ENCODE assay signal across 8 cellular contexts in genomic region chr19:46859637-46860124, GRCh38. TPM values are rescaled to one million over a fixed set of nuclear protein-coding genes. Genes with fewer than 3 reads are reported as not detected.
DNase-seq lines count a peak whose midpoint lies in the region; ATAC-seq, FAIRE-seq and TF ChIP-seq lines count a peak whose summit lies in the region.

No MANE protein-coding gene starts in this region.

- H3K36me3 Mint-ChIP-seq in activated T-helper 2 cell treated with anti-CD3 and anti-CD28 coated beads, Interferon-gamma antibody, Interleukin-2, Interleukin-4, amounts not matched to agents 10 μg/mL and 5 μg/mL and 100 μg/mL, durations not matched to agents 14 hours and 24 hours and 36 hours (ENCODE audit: low read depth), result peaks cover 7% of the 10 kb centered on the region

- H3K4me2 ChIP-seq in hepatocyte, result peak overlapping the region; percentile 88

- TF ChIP-seq POLR2A in spleen (IDR thresholded peaks at IDR 0.05), result no peak

- peaks cover 40% of the 10 kb centered on the region for H3K79me2 ChIP-seq in hepatocyte

- H3K9me3 ChIP-seq in hepatocyte (ENCODE audit: low read depth) (no peaks in the 10 kb centered on the region), spleen (no peaks in the 10 kb centered on the region)

- peaks cover 19% of the 10 kb centered on the region for H3K4me1 Mint-ChIP-seq in activated T-helper 2 cell treated with anti-CD3 and anti-CD28 coated beads, Interferon-gamma antibody, Interleukin-2, Interleukin-4, amounts not matched to agents 10 μg/mL and 5 μg/mL and 100 μg/mL, durations not matched to agents 14 hours and 24 hours and 36 hours (ENCODE audit: low read depth)

- H3K27me3 ChIP-seq in hepatocyte (no peaks in the 10 kb centered on the region), spleen (replicated peaks in 1 of 7) (no peaks in the 10 kb centered on the region)

- H4K20me1 ChIP-seq in hepatocyte (ENCODE audit: insufficient read depth, poor library complexity, severe bottlenecking), result peaks cover 34% of the 10 kb centered on the region

- peak; percentile 85 to 88 for DNase-seq in NCI-H524 (lab: John Stamatoyannopoulos, UW)
- no peak for DNase-seq in NCI-H524 treated with DMSO at 0.1 percent for 48 hours (lab: John Stamatoyannopoulos, UW)
- DNase-seq in NCI-H146 treated with DMSO at 0.1 percent for 48 hours (lab: John Stamatoyannopoulos, UW; ENCODE audit: unreplicated experiment), result peak; percentile 88
- no peak for DNase-seq in activated T-helper 2 cell treated with anti-CD3 and anti-CD28 coated beads, Interferon-gamma antibody, Interleukin-2, Interleukin-4, amounts not matched to agents 10 μg/mL and 5 μg/mL and 100 μg/mL, durations not matched to agents 14 hours and 24 hours and 36 hours (ENCODE audit: low spot score)
- DNase-seq in hepatocyte (ENCODE audit: low spot score), result peak; percentile 69
- DNase-seq in spleen, result no peak
- DNase-seq in frontal cortex (ENCODE audit: low spot score in 2 of 2), result no peak

- H3K4me1 ChIP-seq in hepatocyte (ENCODE audit: insufficient read depth) (peaks cover 32% of the 10 kb centered on the region), spleen (peaks cover 34 to 67% (median 57%) of the 10 kb centered on the region in 6 donors)

- intact Hi-C loops in activated T-helper 2 cell treated with anti-CD3 and anti-CD28 coated beads, Interferon-gamma antibody, Interleukin-2, Interleukin-4, amounts not matched to agents 10 μg/mL and 5 μg/mL and 100 μg/mL, durations not matched to agents 14 hours and 24 hours and 36 hours (cut with micrococcal nuclease), result loop anchor here (1.0 to 10.0 kb wide), 6 partner anchors 9 to 395 kb away; partner anchors contain the start of genes AP2S1, CALM3, CCDC9 and ZC3H4
- intact Hi-C loops in spleen (cut with DNase I; ENCODE audit: low total_unique reads), result loop anchor here (5.0 kb wide), 1 partner anchor 128 kb away; no protein-coding TSS in a partner anchor

- TF ChIP-seq CTCF in hepatocyte (IDR thresholded peaks at IDR 0.05; ENCODE audit: poor library complexity) (no peak), spleen (IDR thresholded peaks at IDR 0.05 in 8 of 11, conservative IDR thresholded peaks at IDR 0.05 in 3 of 11) (no peak)

- peak overlapping the region; percentile 85 for H3K27ac Mint-ChIP-seq in activated T-helper 2 cell treated with anti-CD3 and anti-CD28 coated beads, Interferon-gamma antibody, Interleukin-2, Interleukin-4, amounts not matched to agents 10 μg/mL and 5 μg/mL and 100 μg/mL, durations not matched to agents 14 hours and 24 hours and 36 hours

- H3K27me3 Mint-ChIP-seq in activated T-helper 2 cell treated with anti-CD3 and anti-CD28 coated beads, Interferon-gamma antibody, Interleukin-2, Interleukin-4, amounts not matched to agents 10 μg/mL and 5 μg/mL and 100 μg/mL, durations not matched to agents 14 hours and 24 hours and 36 hours (ENCODE audit: low read depth), result no peaks in the 10 kb centered on the region

- no peaks in the 10 kb centered on the region for H3K9me2 ChIP-seq in hepatocyte (replicated peaks; ENCODE audit: insufficient read depth)

- no peak for FAIRE-seq in frontal cortex (lab: Jason Lieb, UNC)

- no peaks in the 10 kb centered on the region for H3K9me3 Mint-ChIP-seq in activated T-helper 2 cell treated with anti-CD3 and anti-CD28 coated beads, Interferon-gamma antibody, Interleukin-2, Interleukin-4, amounts not matched to agents 10 μg/mL and 5 μg/mL and 100 μg/mL, durations not matched to agents 14 hours and 24 hours and 36 hours

- H3K27ac ChIP-seq in hepatocyte (peak overlapping the region; percentile 48), spleen (peak overlapping the region; percentile 15 to 99 (median 96))

- WGBS in hepatocyte (ENCODE audit: low lambda C conversion rate, missing lambda C conversion rate), result 16% methylated on average over 18 of the region's 18 CpGs
- WGBS in spleen, 5 donors, result 20 to 27% (median 21%) methylated on average over 13 to 18 of the region's 18 CpGs

- no peak for ATAC-seq in HG03139 (IDR thresholded peaks at IDR 0.05; ENCODE audit: unreplicated experiment)

- peak overlapping the region; percentile 80 for H3K4me3 Mint-ChIP-seq in activated T-helper 2 cell treated with anti-CD3 and anti-CD28 coated beads, Interferon-gamma antibody, Interleukin-2, Interleukin-4, amounts not matched to agents 10 μg/mL and 5 μg/mL and 100 μg/mL, durations not matched to agents 14 hours and 24 hours and 36 hours (ENCODE audit: low read depth)

- no peaks in the 10 kb centered on the region for H3K36me3 ChIP-seq in hepatocyte (replicated peaks; ENCODE audit: insufficient read depth, low read depth)
- no peaks in the 10 kb centered on the region for H3K36me3 ChIP-seq in spleen

- peak overlapping the region; percentile 24 for H2AFZ ChIP-seq in hepatocyte

- H3K4me3 ChIP-seq in hepatocyte (no peak overlapping the region), spleen (peak overlapping the region in 7 of 8 donors; percentile 77 to 96 (median 92))

RNA-seq across cellular contexts. Expression of gene ARHGAP35, which starts 1.1 kb away (rescaled TPM):
- total RNA-seq in activated T-helper 2 cell treated with anti-CD3 and anti-CD28 coated beads, Interferon-gamma antibody, Interleukin-2, Interleukin-4, amounts not matched to agents 10 μg/mL and 5 μg/mL and 100 μg/mL, durations not matched to agents 14 hours and 24 hours and 36 hours, result 25.5 and 28.5 TPM in 2 replicates
- total RNA-seq in hepatocyte (44.3 and 48.1 TPM in 2 replicates), spleen (10 to 100 TPM; 26.0 to 49.4 (median 42.9) TPM), frontal cortex (73.4 TPM)
- polyA plus RNA-seq in hepatocyte (11.5 and 18.6 TPM in 2 replicates), spleen (10 to 100 TPM in 1 of 3 donors, 1 to 10 TPM in 2; 2.3 to 10.8 (median 3.0) TPM)

RNA-seq across cellular contexts. Expression of gene AP2S1, which starts 9.0 kb away (rescaled TPM):
- 94.0 and 102 TPM in 2 replicates for total RNA-seq in activated T-helper 2 cell treated with anti-CD3 and anti-CD28 coated beads, Interferon-gamma antibody, Interleukin-2, Interleukin-4, amounts not matched to agents 10 μg/mL and 5 μg/mL and 100 μg/mL, durations not matched to agents 14 hours and 24 hours and 36 hours
- total RNA-seq in hepatocyte, result 109 and 129 TPM in 2 replicates
- polyA plus RNA-seq in hepatocyte, result 349 and 392 TPM in 2 replicates
- 100 to 1,000 TPM in 4 of 7 donors, 10 to 100 TPM in 3; 58.0 to 144 (median 116) TPM for total RNA-seq in spleen
- polyA plus RNA-seq in spleen, result 100 to 1,000 TPM in 2 of 3 donors, 10 to 100 TPM in 1; 69.3 to 145 (median 104) TPM
- total RNA-seq in frontal cortex, result 64.8 TPM

Comparison
In these comparisons a context has a peak if more than half of its experiments do, and no peak if none do; other contexts are left out.
1. DNase-seq: peak in NCI-H524 (2 of 2), NCI-H146 treated with DMSO at 0.1 percent for 48 hours (single experiment) and hepatocyte (single experiment); none in NCI-H524 treated with DMSO at 0.1 percent for 48 hours (single experiment), activated T-helper 2 cell treated with anti-CD3 and anti-CD28 coated beads, Interferon-gamma antibody, Interleukin-2, Interleukin-4, amounts not matched to agents 10 μg/mL and 5 μg/mL and 100 μg/mL, durations not matched to agents 14 hours and 24 hours and 36 hours (single experiment), spleen (single experiment) and frontal cortex (0 of 2).